17 cellular contexts compared by ENCODE assay signal in genomic region chr3:86948840-86949239, GRCh38. TPM values are rescaled to one million over a fixed set of nuclear protein-coding genes. Genes with fewer than 3 reads are reported as not detected.
DNase-seq lines count a peak whose midpoint lies in the region; ATAC-seq and TF ChIP-seq lines count a peak whose summit lies in the region.
"Had no signal": no experiment of that assay in that cellular context is flagged by ENCODE, and none has a peak within 500 bp of the region (broad histone marks: within the 10 kb centered on the region; RNA-seq: fewer than 3 reads in every experiment).

No MANE protein-coding gene starts in this region.

- no peak overlapping the region for H3K4me3 ChIP-seq in BJ (ENCODE audit: low read depth, low read length)
- no peak overlapping the region for H3K4me3 ChIP-seq in choroid plexus epithelial cell (ENCODE audit: low read depth, low read length)
- H3K4me3 ChIP-seq: coronary artery, PC-9, stomach had no signal

- POLR2A ChIA-PET in BJ (lab: Charles Lee): no interaction called here

- DNase-seq in BJ (ENCODE audit: low read depth) (peak; percentile 45), M059J (ENCODE audit: low read depth) (peak; percentile 68), choroid plexus epithelial cell (ENCODE audit: low read depth) (peak; percentile 94), kidney glomerular epithelial cell (lab: John Stamatoyannopoulos, UW) (peak; percentile 48), NCI-H69 (lab: John Stamatoyannopoulos, UW) (no peak), SW 1271 (lab: John Stamatoyannopoulos, UW) (no peak)
- DNase-seq: activated CD4-positive, alpha-beta memory T cell treated with anti-CD3 and anti-CD28 coated beads for 36 hours; activated T-cell treated with anti-CD3 and anti-CD28 coated beads, Interleukin-2, amount 50 U/mL, for 72 hours; hippocampal formation; Karpas-422; NCI-H1436 treated with DMSO at 0.1 percent for 48 hours; NCI-H526 treated with DMSO at 0.1 percent for 48 hours; PC-9; stomach had no signal

- no peak for TF ChIP-seq CTCF in BJ (IDR thresholded peaks at IDR 0.05; ENCODE audit: insufficient read depth, low read depth, low read length)
- no peak for TF ChIP-seq CTCF in choroid plexus epithelial cell (conservative IDR thresholded peaks at IDR 0.05; ENCODE audit: low read depth, low read length)

- no peak for ATAC-seq in HG02610 (IDR thresholded peaks at IDR 0.05; ENCODE audit: unreplicated experiment)
- ATAC-seq in GM18909 (IDR thresholded peaks at IDR 0.05; ENCODE audit: poor library complexity, unreplicated experiment): no peak
- ATAC-seq: activated T-cell treated with anti-CD3 and anti-CD28 coated beads, Interleukin-2, amount 50 U/mL, for 72 hours had no signal

- H3K36me3 ChIP-seq in BJ (ENCODE audit: control insufficient read depth, insufficient read depth, low read length): peaks cover 7% of the 10 kb centered on the region
- H3K36me3 ChIP-seq: stomach had no signal

- CTCF ChIA-PET in BJ (lab: Yijun Ruan, JAX): no interaction called here

- no peaks in the 10 kb centered on the region for H3K27me3 ChIP-seq in BJ (ENCODE audit: control insufficient read depth, insufficient read depth, low read length)
- H3K27me3 ChIP-seq: stomach had no signal

RNA-seq across cellular contexts. Expression of gene VGLL3, which starts 42.1 kb away (rescaled TPM):
- polyA plus RNA-seq in BJ (2011; rRNA removed): 59.3 and 98.8 TPM in 2 replicates
- polyA minus RNA-seq in BJ (2011; rRNA and poly(A)+ RNA removed): 124 and 226 TPM in 2 replicates
- total RNA-seq in M059J (2014; rRNA removed; shearing (Covaris generic)): 13.9 and 17.5 TPM in 2 replicates
- total RNA-seq: activated CD4-positive, alpha-beta memory T cell treated with anti-CD3 and anti-CD28 coated beads for 36 hours; activated T-cell treated with anti-CD3 and anti-CD28 coated beads, Interleukin-2, amount 50 U/mL, for 72 hours had no signal

Comparison
In these comparisons a context has a peak if more than half of its experiments do, and no peak if none do; other contexts are left out.
1. DNase-seq: peak in BJ (single experiment), M059J (single experiment), choroid plexus epithelial cell (single experiment) and kidney glomerular epithelial cell (single experiment); none in NCI-H69 (single experiment) and SW 1271 (0 of 2).